In genomic region chr20:62737271-62737761, GRCh38 we compare ENCODE assay signal across 1 cellular context.
TF ChIP-seq lines count a peak whose summit lies in the region.

No MANE protein-coding gene starts in this region.

TF ChIP-seq in IMR-90, 13 proteins besides CTCF, POLR2A, EP300 and RAD21 (continued from another document):
- TF ChIP-seq USF2 (IDR thresholded peaks at IDR 0.05; ENCODE audit: low read depth, low read length): no peak
- TF ChIP-seq ELK1 (IDR thresholded peaks at IDR 0.05; ENCODE audit: borderline replicate concordance, low read depth, low read length): no peak
